ENCODE assay signal across 21 cellular contexts in genomic region chr10:103671126-103671525, GRCh38.
"Had no signal": no experiment of that assay in that cellular context is flagged by ENCODE, and none has a peak within 500 bp of the region (broad histone marks: within the 10 kb centered on the region; RNA-seq: fewer than 3 reads in every experiment).

No MANE protein-coding gene starts in this region.

- H3K27me3 Mint-ChIP-seq: naive thymus-derived CD4-positive, alpha-beta T cell; stimulated activated naive CD8-positive, alpha-beta T cell treated with anti-CD3 and anti-CD28 coated beads, Interleukin-15, Interleukin-2, amounts not matched to agents 100 ng/mL and 50 ng/mL, for 24 hours had no signal

- H3K27me3 ChIP-seq: dorsolateral prefrontal cortex, heart right ventricle, ovary, right atrium auricular region, tibial artery, upper lobe of right lung had no signal

- H3K36me3 Mint-ChIP-seq: stimulated activated effector memory CD8-positive, alpha-beta T cell treated with anti-CD3 and anti-CD28 coated beads, Interleukin-12 subunit alpha, Interleukin-12 subunit beta, amount 100 ng/mL, for 72 hours had no signal

- H3K4me3 ChIP-seq: dorsolateral prefrontal cortex, heart right ventricle, ovary, right atrium auricular region, smooth muscle cell, tibial artery, upper lobe of right lung had no signal

- H3K27ac Mint-ChIP-seq: stimulated activated effector memory CD8-positive, alpha-beta T cell treated with anti-CD3 and anti-CD28 coated beads, Interleukin-12 subunit alpha, Interleukin-12 subunit beta, amount 100 ng/mL, for 72 hours; stimulated activated naive CD8-positive, alpha-beta T cell treated with anti-CD3 and anti-CD28 coated beads, Interleukin-15, Interleukin-2, amounts not matched to agents 100 ng/mL and 50 ng/mL, for 24 hours had no signal

- H3K9me3 ChIP-seq: heart right ventricle, ovary, right atrium auricular region, tibial artery, upper lobe of right lung had no signal

- H3K36me3 ChIP-seq: ovary, right atrium auricular region, tibial artery, upper lobe of right lung had no signal

- H3K27ac ChIP-seq: ovary, right atrium auricular region, tibial artery, upper lobe of right lung had no signal

- H3K4me2 ChIP-seq: smooth muscle cell had no signal

- DNase-seq: cortex of kidney; dorsolateral prefrontal cortex; effector CD8-positive, alpha-beta T cell; heart right ventricle; hypothalamus; mammary epithelial cell; naive thymus-derived CD4-positive, alpha-beta T cell; ovary; stimulated activated CD4-positive, alpha-beta T cell treated with anti-CD3 and anti-CD28 coated beads, Interleukin-4, amount 100 ng/mL, for 1 hour; stimulated activated CD8-positive, alpha-beta memory T cell treated with anti-CD3 and anti-CD28 coated beads, Interleukin-4, amount 100 ng/mL, for 48 hours; tibial artery; upper lobe of right lung had no signal

- ATAC-seq: esophagus mucosa; heart right ventricle; left lobe of liver; naive thymus-derived CD4-positive, alpha-beta T cell; stimulated activated effector memory CD8-positive, alpha-beta T cell treated with anti-CD3 and anti-CD28 coated beads, Interleukin-12 subunit alpha, Interleukin-12 subunit beta, amount 100 ng/mL, for 72 hours; upper lobe of right lung had no signal

- H3K4me3 Mint-ChIP-seq: naive thymus-derived CD4-positive, alpha-beta T cell; stimulated activated effector memory CD8-positive, alpha-beta T cell treated with anti-CD3 and anti-CD28 coated beads, Interleukin-12 subunit alpha, Interleukin-12 subunit beta, amount 100 ng/mL, for 72 hours; stimulated activated naive CD8-positive, alpha-beta T cell treated with anti-CD3 and anti-CD28 coated beads, Interleukin-15, Interleukin-2, amounts not matched to agents 100 ng/mL and 50 ng/mL, for 24 hours had no signal

- H3K9me3 Mint-ChIP-seq: naive thymus-derived CD4-positive, alpha-beta T cell; stimulated activated effector memory CD8-positive, alpha-beta T cell treated with anti-CD3 and anti-CD28 coated beads, Interleukin-12 subunit alpha, Interleukin-12 subunit beta, amount 100 ng/mL, for 72 hours; stimulated activated naive CD8-positive, alpha-beta T cell treated with anti-CD3 and anti-CD28 coated beads, Interleukin-15, Interleukin-2, amounts not matched to agents 100 ng/mL and 50 ng/mL, for 24 hours had no signal

- FAIRE-seq: endometrium, frontal cortex, islet of Langerhans had no signal
